1 cellular context compared by ENCODE assay signal in genomic region chr11:32870676-32871075, GRCh38.
TF ChIP-seq lines count a peak whose summit lies in the region.

No MANE protein-coding gene starts in this region.

TF ChIP-seq in GM23338, 12 proteins besides CTCF, POLR2A, EP300 and RAD21 (continued from another document):
- TF ChIP-seq ZNF462 (CRISPR knock-in tag; IDR thresholded peaks at IDR 0.05) (no peak), ZNF114 (CRISPR knock-in tag; IDR thresholded peaks at IDR 0.05) (no peak), STAT1 (IDR thresholded peaks at IDR 0.05; ENCODE audit: unreplicated experiment) (no peak)
